Comparison of ENCODE assay signal across 17 cellular contexts in genomic region chr21:44006656-44007055, GRCh38. TPM values are rescaled to one million over a fixed set of nuclear protein-coding genes. Genes with fewer than 3 reads are reported as not detected.
A peak's percentile ranks its signal among the peaks of the same experiment; 100 is the strongest.
DNase-seq lines count a peak whose midpoint lies in the region; ATAC-seq and TF ChIP-seq lines count a peak whose summit lies in the region.
"Had no signal": no experiment of that assay in that cellular context is flagged by ENCODE, and none has a peak within 500 bp of the region (broad histone marks: within the 10 kb centered on the region; RNA-seq: fewer than 3 reads in every experiment).

No MANE protein-coding gene starts in this region.

- H3K27me3 ChIP-seq in layer of hippocampus (ENCODE audit: control insufficient read depth, insufficient read depth, low read length) = no peaks in the 10 kb centered on the region

- H3K9me3 Mint-ChIP-seq in chondrocyte (ENCODE audit: low read depth) = peaks cover 5% of the 10 kb centered on the region
- no peaks in the 10 kb centered on the region for H3K9me3 Mint-ChIP-seq in activated naive CD8-positive, alpha-beta T cell treated with anti-CD3 and anti-CD28 coated beads for 36 hours
- H3K9me3 Mint-ChIP-seq: activated CD4-positive, alpha-beta T cell treated with anti-CD3 and anti-CD28 coated beads, Interleukin-2, amount 10 ng/mL, durations not matched to agents 7 days and 5 days; CD8-positive, alpha-beta T cell; endodermal cell; natural killer cell; stimulated activated naive CD8-positive, alpha-beta T cell treated with anti-CD3 and anti-CD28 coated beads, Interleukin-15, Interleukin-2, amounts not matched to agents 100 ng/mL and 50 ng/mL, for 24 hours had no signal

- TF ChIP-seq CTCF in chondrocyte (IDR thresholded peaks at IDR 0.05) = no peak

- peaks cover 58% of the 10 kb centered on the region for H3K4me1 Mint-ChIP-seq in chondrocyte (ENCODE audit: low read depth)
- H3K4me1 Mint-ChIP-seq in activated naive CD8-positive, alpha-beta T cell treated with anti-CD3 and anti-CD28 coated beads for 36 hours = peaks cover 8% of the 10 kb centered on the region

- peak; percentile 41 for DNase-seq in ELR (ENCODE audit: low read depth)
- DNase-seq in chondrocyte (ENCODE audit: low spot score) = peak; percentile 82
- peak; percentile 38 for DNase-seq in stromal cell of bone marrow (ENCODE audit: low read depth)
- no peak for DNase-seq in activated naive CD8-positive, alpha-beta T cell treated with anti-CD3 and anti-CD28 coated beads for 36 hours
- DNase-seq in SKM-1 (lab: John Stamatoyannopoulos, UW; ENCODE audit: unreplicated experiment) = no peak
- DNase-seq: activated CD4-positive, alpha-beta T cell treated with anti-CD3 and anti-CD28 coated beads, Interleukin-2, amount 10 ng/mL, durations not matched to agents 7 days and 5 days; CD8-positive, alpha-beta T cell; endodermal cell; natural killer cell; NCI-H146; stimulated activated CD4-positive, alpha-beta T cell treated with anti-CD3 and anti-CD28 coated beads, Interleukin-2, amount 100 ng/mL, for 48 hours; T-helper 17 cell had no signal

- peaks cover 1% of the 10 kb centered on the region for H3K36me3 Mint-ChIP-seq in chondrocyte (ENCODE audit: low read depth)
- H3K36me3 Mint-ChIP-seq in activated naive CD8-positive, alpha-beta T cell treated with anti-CD3 and anti-CD28 coated beads for 36 hours = no peaks in the 10 kb centered on the region
- H3K36me3 Mint-ChIP-seq: activated naive CD8-positive, alpha-beta T cell; natural killer cell had no signal

- H3K27ac Mint-ChIP-seq in chondrocyte (ENCODE audit: unreplicated experiment) = peak overlapping the region; percentile 97
- no peak overlapping the region for H3K27ac Mint-ChIP-seq in activated naive CD8-positive, alpha-beta T cell treated with anti-CD3 and anti-CD28 coated beads for 36 hours
- H3K27ac Mint-ChIP-seq: activated CD4-positive, alpha-beta T cell treated with anti-CD3 and anti-CD28 coated beads, Interleukin-2, amount 10 ng/mL, durations not matched to agents 7 days and 5 days; activated naive CD8-positive, alpha-beta T cell; CD8-positive, alpha-beta T cell; endodermal cell; natural killer cell; stimulated activated naive CD8-positive, alpha-beta T cell treated with anti-CD3 and anti-CD28 coated beads, Interleukin-15, Interleukin-2, amounts not matched to agents 100 ng/mL and 50 ng/mL, for 24 hours; T-helper 17 cell had no signal

- H3K4me3 Mint-ChIP-seq in chondrocyte (ENCODE audit: unreplicated experiment) = peak overlapping the region; percentile 41
- no peak overlapping the region for H3K4me3 Mint-ChIP-seq in activated naive CD8-positive, alpha-beta T cell treated with anti-CD3 and anti-CD28 coated beads for 36 hours
- H3K4me3 Mint-ChIP-seq: activated CD4-positive, alpha-beta T cell treated with anti-CD3 and anti-CD28 coated beads, Interleukin-2, amount 10 ng/mL, durations not matched to agents 7 days and 5 days; activated naive CD8-positive, alpha-beta T cell; CD8-positive, alpha-beta T cell; endodermal cell; natural killer cell; stimulated activated naive CD8-positive, alpha-beta T cell treated with anti-CD3 and anti-CD28 coated beads, Interleukin-15, Interleukin-2, amounts not matched to agents 100 ng/mL and 50 ng/mL, for 24 hours; T-helper 17 cell had no signal

- peak overlapping the region; percentile 19 for H3K27ac ChIP-seq in layer of hippocampus (ENCODE audit: low read depth, low read length)

- no peak for ATAC-seq in GM18868 (IDR thresholded peaks at IDR 0.05; ENCODE audit: unreplicated experiment)
- no peak for ATAC-seq in HG02970 (IDR thresholded peaks at IDR 0.05; ENCODE audit: low FRiP score, unreplicated experiment)
- ATAC-seq: CD8-positive, alpha-beta T cell; natural killer cell; T-helper 17 cell had no signal

- no peaks in the 10 kb centered on the region for H3K27me3 Mint-ChIP-seq in chondrocyte (ENCODE audit: low read depth)
- no peaks in the 10 kb centered on the region for H3K27me3 Mint-ChIP-seq in activated naive CD8-positive, alpha-beta T cell treated with anti-CD3 and anti-CD28 coated beads for 36 hours
- H3K27me3 Mint-ChIP-seq: activated CD4-positive, alpha-beta T cell treated with anti-CD3 and anti-CD28 coated beads, Interleukin-2, amount 10 ng/mL, durations not matched to agents 7 days and 5 days; activated naive CD8-positive, alpha-beta T cell; stimulated activated naive CD8-positive, alpha-beta T cell treated with anti-CD3 and anti-CD28 coated beads, Interleukin-15, Interleukin-2, amounts not matched to agents 100 ng/mL and 50 ng/mL, for 24 hours; T-helper 17 cell had no signal

RNA-seq across cellular contexts. Expression of gene TRAPPC10, which starts 5.5 kb away (rescaled TPM):
- total RNA-seq in chondrocyte = 31.0 to 41.8 TPM (median 37.0 TPM) in 3 replicates
- total RNA-seq in activated naive CD8-positive, alpha-beta T cell treated with anti-CD3 and anti-CD28 coated beads for 36 hours = 10 to 100 TPM; 42.4 to 44.4 TPM

Comparison
In these comparisons a context has a peak if more than half of its experiments do, and no peak if none do; other contexts are left out.
1. DNase-seq: peak in ELR (single experiment), chondrocyte (single experiment) and stromal cell of bone marrow (single experiment); none in activated naive CD8-positive, alpha-beta T cell treated with anti-CD3 and anti-CD28 coated beads for 36 hours (single experiment) and SKM-1 (single experiment).